Comparison of ENCODE assay signal across 29 cellular contexts in genomic region chr5:139631520-139632165, GRCh38. TPM values are rescaled to one million over a fixed set of nuclear protein-coding genes. Genes with fewer than 3 reads are reported as not detected.
A peak's percentile ranks its signal among the peaks of the same experiment; 100 is the strongest.
DNase-seq lines count a peak whose midpoint lies in the region; ATAC-seq and TF ChIP-seq lines count a peak whose summit lies in the region.
"Had no signal": no experiment of that assay in that cellular context is flagged by ENCODE, and none has a peak within 500 bp of the region (broad histone marks: within the 10 kb centered on the region; RNA-seq: fewer than 3 reads in every experiment).

No MANE protein-coding gene starts in this region.

- no peak for ATAC-seq in stimulated activated naive CD8-positive, alpha-beta T cell treated with anti-CD3 and anti-CD28 coated beads, Interleukin-15, amount 100 ng/mL, for 72 hours
- ATAC-seq: pancreas had no signal

- H3K27ac ChIP-seq in hepatocyte: peak overlapping the region; percentile 29
- no peak overlapping the region for H3K27ac ChIP-seq in A673 (ENCODE audit: low read depth, low read length, poor library complexity, severe bottlenecking)
- H3K27ac ChIP-seq: breast epithelium, coronary artery, esophagus muscularis mucosa, pancreas, right lobe of liver, SJSA1, transverse colon, VCaP had no signal

- peaks cover 11% of the 10 kb centered on the region for H3K79me2 ChIP-seq in hepatocyte

- no peaks in the 10 kb centered on the region for H3K9me3 Mint-ChIP-seq in stimulated activated naive CD8-positive, alpha-beta T cell treated with anti-CD3 and anti-CD28 coated beads, Interleukin-15, Interleukin-2, amounts not matched to agents 100 ng/mL and 50 ng/mL, for 24 hours
- H3K9me3 Mint-ChIP-seq in stimulated activated naive CD8-positive, alpha-beta T cell treated with anti-CD3 and anti-CD28 coated beads, Interleukin-15, amount 100 ng/mL, for 72 hours: no peaks in the 10 kb centered on the region
- H3K9me3 Mint-ChIP-seq in CD14-positive monocyte: no peaks in the 10 kb centered on the region
- H3K9me3 Mint-ChIP-seq: CD4-positive, alpha-beta memory T cell; endodermal cell; immature natural killer cell; nephron had no signal

- WGBS in hepatocyte (ENCODE audit: low lambda C conversion rate, missing lambda C conversion rate): 83% methylated on average over 3 of the region's 3 CpGs

- no peaks in the 10 kb centered on the region for H4K20me1 ChIP-seq in hepatocyte (ENCODE audit: insufficient read depth, poor library complexity, severe bottlenecking)

- peak overlapping the region; percentile 55 for H3K27ac Mint-ChIP-seq in stimulated activated naive CD8-positive, alpha-beta T cell treated with anti-CD3 and anti-CD28 coated beads, Interleukin-15, Interleukin-2, amounts not matched to agents 100 ng/mL and 50 ng/mL, for 24 hours
- peak overlapping the region in 1 of 2 donors; percentile 13 for H3K27ac Mint-ChIP-seq in stimulated activated naive CD8-positive, alpha-beta T cell treated with anti-CD3 and anti-CD28 coated beads, Interleukin-15, amount 100 ng/mL, for 72 hours
- no peak overlapping the region for H3K27ac Mint-ChIP-seq in CD14-positive monocyte
- H3K27ac Mint-ChIP-seq: endodermal cell had no signal

- H3K36me3 Mint-ChIP-seq in stimulated activated naive CD8-positive, alpha-beta T cell treated with anti-CD3 and anti-CD28 coated beads, Interleukin-15, Interleukin-2, amounts not matched to agents 100 ng/mL and 50 ng/mL, for 24 hours (ENCODE audit: low read depth): peaks cover 39% of the 10 kb centered on the region
- peaks cover 47 to 48% of the 10 kb centered on the region in 2 donors for H3K36me3 Mint-ChIP-seq in CD14-positive monocyte

- H3K27me3 Mint-ChIP-seq in stimulated activated naive CD8-positive, alpha-beta T cell treated with anti-CD3 and anti-CD28 coated beads, Interleukin-15, Interleukin-2, amounts not matched to agents 100 ng/mL and 50 ng/mL, for 24 hours: no peaks in the 10 kb centered on the region
- no peaks in the 10 kb centered on the region for H3K27me3 Mint-ChIP-seq in stimulated activated naive CD8-positive, alpha-beta T cell treated with anti-CD3 and anti-CD28 coated beads, Interleukin-15, amount 100 ng/mL, for 72 hours
- H3K27me3 Mint-ChIP-seq in CD14-positive monocyte (ENCODE audit: low read depth in 3 of 3): peaks cover 3 to 6% (median 5%) of the 10 kb centered on the region in 3 donors
- H3K27me3 Mint-ChIP-seq: CD4-positive, alpha-beta memory T cell had no signal

- no peak overlapping the region for H3K4me3 Mint-ChIP-seq in stimulated activated naive CD8-positive, alpha-beta T cell treated with anti-CD3 and anti-CD28 coated beads, Interleukin-15, Interleukin-2, amounts not matched to agents 100 ng/mL and 50 ng/mL, for 24 hours
- no peak overlapping the region for H3K4me3 Mint-ChIP-seq in stimulated activated naive CD8-positive, alpha-beta T cell treated with anti-CD3 and anti-CD28 coated beads, Interleukin-15, amount 100 ng/mL, for 72 hours
- no peak overlapping the region for H3K4me3 Mint-ChIP-seq in CD14-positive monocyte
- H3K4me3 Mint-ChIP-seq: CD4-positive, alpha-beta memory T cell; endodermal cell; immature natural killer cell; nephron had no signal

- H3K4me2 ChIP-seq in hepatocyte: no peak overlapping the region

- BruUV-seq in A673 (replicated peaks; lab: Mats Ljungman, UMichigan): no TSS peak

- H3K4me3 ChIP-seq in hepatocyte (no peak overlapping the region), A673 (ENCODE audit: low read depth, low read length, poor library complexity, severe bottlenecking) (no peak overlapping the region)
- H3K4me3 ChIP-seq: breast epithelium, coronary artery, esophagus muscularis mucosa, MG63, pancreas, right lobe of liver, SJSA1, transverse colon had no signal

- CTCF ChIA-PET in A673 (lab: Charles Lee): interaction anchor here (1.2 to 1.5 kb wide), 2 partner anchors 134 to 209 kb away, joined by 3 read pairs; no protein-coding TSS in a partner anchor

- H3K27me3 ChIP-seq in hepatocyte (no peaks in the 10 kb centered on the region), A673 (replicated peaks; ENCODE audit: insufficient read depth, low read depth, low read length, poor library complexity) (no peaks in the 10 kb centered on the region)
- H3K27me3 ChIP-seq: breast epithelium, esophagus muscularis mucosa, MG63, pancreas, right lobe of liver, SJSA1, transverse colon had no signal

- DNase-seq in stimulated activated naive CD8-positive, alpha-beta T cell treated with anti-CD3 and anti-CD28 coated beads, Interleukin-15, amount 100 ng/mL, for 72 hours: no peak
- DNase-seq in SK-N-DZ (ENCODE audit: low spot score) (peak; percentile 60), hepatocyte (ENCODE audit: low spot score) (no peak), A673 (ENCODE audit: low spot score) (no peak), dermis blood vessel endothelial cell (no peak), CD14-positive monocyte (ENCODE audit: low spot score) (no peak), UCSD-AML1 (lab: John Stamatoyannopoulos, UW; ENCODE audit: unreplicated experiment) (no peak)
- DNase-seq: activated CD4-positive, alpha-beta T cell treated with anti-CD3 and anti-CD28 coated beads, Interleukin-2, amount 50 U/mL, for 1 hour; activated effector memory CD4-positive, alpha-beta T cell treated with Interleukin-2 at 50 U/mL for 16 hours; amniotic stem cell; CD4-positive, alpha-beta memory T cell; DMS 273 treated with DMSO at 0.1 percent for 48 hours; endodermal cell; hippocampal formation; immature natural killer cell; MG63; NCI-H1417 treated with DMSO at 0.1 percent for 48 hours; NCI-H2107; NCI-H524 treated with DMSO at 0.1 percent for 48 hours; right lobe of liver; transverse colon had no signal

- intact Hi-C loops in A673 (cut with micrococcal nuclease; ENCODE audit: unreplicated experiment) (loop anchor here (5.0 to 10.0 kb wide), 2 partner anchors 209 to 213 kb away; no protein-coding TSS in a partner anchor), CD14-positive monocyte (cut with micrococcal nuclease) (loop anchor here (2.0 to 5.0 kb wide), 2 partner anchors 133 to 336 kb away; no protein-coding TSS in a partner anchor)

- H3K9me2 ChIP-seq in hepatocyte (replicated peaks; ENCODE audit: insufficient read depth): no peaks in the 10 kb centered on the region

- H3K9me3 ChIP-seq in hepatocyte (ENCODE audit: low read depth) (no peaks in the 10 kb centered on the region), A673 (ENCODE audit: low read depth, low read length, poor library complexity, severe bottlenecking) (no peaks in the 10 kb centered on the region)
- H3K9me3 ChIP-seq: breast epithelium, esophagus muscularis mucosa, MG63, pancreas, right lobe of liver, SJSA1, transverse colon had no signal

- POLR2A ChIA-PET in A673 (lab: Charles Lee; ENCODE audit: low non-redundant PET): interaction anchor here (0.7 kb wide), 1 partner anchor 210 kb away, joined by 3 read pairs; no protein-coding TSS in a partner anchor

- peaks cover 10% of the 10 kb centered on the region for H3K4me1 ChIP-seq in hepatocyte (ENCODE audit: insufficient read depth)
- peaks cover 10% of the 10 kb centered on the region for H3K4me1 ChIP-seq in A673 (ENCODE audit: insufficient read depth, low read length, poor library complexity, severe bottlenecking)

- H2AFZ ChIP-seq in hepatocyte: no peak overlapping the region

- TF ChIP-seq CTCF in hepatocyte (IDR thresholded peaks at IDR 0.05; ENCODE audit: poor library complexity) (no peak), A673 (conservative IDR thresholded peaks at IDR 0.05; ENCODE audit: low read depth, low read length) (no peak), CD14-positive monocyte (IDR thresholded peaks at IDR 0.05) (no peak)

- H3K36me3 ChIP-seq in hepatocyte (replicated peaks; ENCODE audit: insufficient read depth, low read depth) (peaks cover 6% of the 10 kb centered on the region), A673 (ENCODE audit: insufficient read depth, low read length, poor library complexity, severe bottlenecking) (peaks cover 17% of the 10 kb centered on the region)
- H3K36me3 ChIP-seq: breast epithelium had no signal

- peaks cover 32% of the 10 kb centered on the region for H3K4me1 Mint-ChIP-seq in stimulated activated naive CD8-positive, alpha-beta T cell treated with anti-CD3 and anti-CD28 coated beads, Interleukin-15, Interleukin-2, amounts not matched to agents 100 ng/mL and 50 ng/mL, for 24 hours (ENCODE audit: low read depth)
- H3K4me1 Mint-ChIP-seq in stimulated activated naive CD8-positive, alpha-beta T cell treated with anti-CD3 and anti-CD28 coated beads, Interleukin-15, amount 100 ng/mL, for 72 hours: peaks cover 53% of the 10 kb centered on the region
- H3K4me1 Mint-ChIP-seq in CD14-positive monocyte: peaks cover 21% of the 10 kb centered on the region

RNA-seq across cellular contexts. Expression of gene CXXC5, which starts 16.5 kb away (rescaled TPM):
- 24.9 and 31.1 TPM in 2 replicates for polyA plus RNA-seq in SK-N-DZ (2014; cell fraction: cytosol; rRNA removed)
- 15.4 and 23.8 TPM in 2 replicates for polyA plus RNA-seq in SK-N-DZ (2014; cell fraction: nucleus; rRNA removed)
- total RNA-seq in hepatocyte (90.9 and 110 TPM in 2 replicates), A673 (2021) (56.4 and 57.2 TPM in 2 replicates), dermis blood vessel endothelial cell (29.6 and 36.1 TPM in 2 replicates)
- polyA plus RNA-seq in hepatocyte (98.7 and 106 TPM in 2 replicates), CD14-positive monocyte (10 to 100 TPM; 33.7 to 37.2 TPM)
